ENCODE assay signal across 1 cellular context in the genomic region with DNA sequence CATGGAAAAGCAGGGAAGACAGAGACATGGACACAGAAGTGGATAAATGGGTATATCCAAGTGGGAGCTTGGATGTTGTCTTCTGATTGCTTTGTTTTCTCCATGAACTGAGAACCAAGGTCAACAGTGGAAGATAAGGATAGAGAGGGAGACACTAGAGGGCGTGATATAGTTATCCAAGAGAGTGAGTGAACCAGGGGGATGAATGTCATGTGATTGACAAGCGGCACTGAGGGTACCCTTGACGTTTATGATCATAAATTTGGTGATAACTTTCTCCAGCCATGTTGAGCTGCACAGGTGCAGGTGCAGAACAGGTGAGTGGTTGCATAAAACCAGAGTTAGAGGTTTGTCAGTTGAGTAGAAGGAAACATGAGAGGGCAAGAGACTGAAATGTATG.
TF ChIP-seq lines count a peak whose summit lies in the region.

No MANE protein-coding gene starts in this region.

TF ChIP-seq in H1, 55 proteins besides CTCF, POLR2A, EP300 and RAD21 (continued from another document):
- TF ChIP-seq BCL11A (IDR thresholded peaks at IDR 0.05; ENCODE audit: low read depth in 2 of 2, low read length in 2 of 2) (no peak), BRCA1 (IDR thresholded peaks at IDR 0.05; ENCODE audit: low read depth, low read length) (no peak), CBX8 (IDR thresholded peaks at IDR 0.05; ENCODE audit: borderline replicate concordance, low read depth, low read length) (no peak), RFX5 (IDR thresholded peaks at IDR 0.05; ENCODE audit: borderline replicate concordance, low read depth, low read length) (no peak), JUND (IDR thresholded peaks at IDR 0.05; ENCODE audit: low read length) (no peak), YY1 (IDR thresholded peaks at IDR 0.05; ENCODE audit: low read depth, low read length) (no peak), ZNF274 (IDR thresholded peaks at IDR 0.05; ENCODE audit: borderline replicate concordance, extremely low read depth, low read length) (no peak), USF2 (IDR thresholded peaks at IDR 0.05; ENCODE audit: low read length) (no peak), TAF1 (IDR thresholded peaks at IDR 0.05; ENCODE audit: low read depth, low read length) (no peak), SIN3A (conservative IDR thresholded peaks at IDR 0.05 in 1 of 2, IDR thresholded peaks at IDR 0.05 in 1 of 2; ENCODE audit: low read depth in 1 of 2, low read length in 2 of 2) (no peak), RBBP5 (IDR thresholded peaks at IDR 0.05; ENCODE audit: borderline replicate concordance, low read depth, low read length) (no peak), JUN (IDR thresholded peaks at IDR 0.05; ENCODE audit: low read depth, low read length) (no peak), HDAC6 (IDR thresholded peaks at IDR 0.05; ENCODE audit: low read depth, low read length) (no peak)
